Comparison of ENCODE assay signal across 8 cellular contexts in the genomic region with DNA sequence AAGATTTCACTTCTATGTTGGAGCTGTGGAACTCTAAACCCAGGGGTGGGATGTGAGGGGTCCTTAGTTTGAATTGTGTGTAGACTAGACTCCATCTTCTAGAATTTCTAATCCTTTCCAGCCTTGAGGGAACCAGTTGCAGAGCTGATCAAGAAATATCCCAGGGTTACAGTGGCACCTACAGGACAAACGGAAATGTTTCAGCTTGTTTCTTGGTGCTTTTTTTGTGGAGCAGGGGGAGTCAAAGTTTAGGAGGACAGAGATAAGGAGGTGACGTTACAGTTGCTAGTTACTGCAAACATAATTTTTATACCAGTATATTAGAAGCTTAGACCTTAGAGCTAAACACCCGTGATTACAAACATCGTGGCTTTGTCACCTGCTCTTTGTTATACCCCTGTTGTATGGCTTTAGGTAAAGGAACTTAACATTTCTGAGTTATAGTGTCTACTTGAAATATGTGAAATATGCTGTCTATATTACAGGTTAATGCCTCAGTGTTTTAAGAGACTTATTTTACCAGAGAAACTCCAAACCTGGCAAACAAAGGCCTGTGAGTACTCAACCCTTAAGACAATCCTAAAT.
A peak's percentile ranks its signal among the peaks of the same experiment; 100 is the strongest.
DNase-seq lines count a peak whose midpoint lies in the region; ATAC-seq, FAIRE-seq and TF ChIP-seq lines count a peak whose summit lies in the region.

No MANE protein-coding gene starts in this region.

- TF ChIP-seq CTCF in Calu3 (IDR thresholded peaks at IDR 0.05; ENCODE audit: unreplicated experiment), result no peak
- TF ChIP-seq CTCF in neural crest cell (conservative IDR thresholded peaks at IDR 0.05), result peak; percentile 69

- H3K27me3 Mint-ChIP-seq in Calu3 (ENCODE audit: unreplicated experiment) (no peaks in the 10 kb centered on the region), neural crest cell (ENCODE audit: low read depth) (no peaks in the 10 kb centered on the region), T-helper 17 cell (peaks cover 10% of the 10 kb centered on the region)

- intact Hi-C loops in Calu3 (cut with micrococcal nuclease; ENCODE audit: unreplicated experiment), result loop anchor here (1.0 kb wide), 1 partner anchor 177 kb away; no protein-coding TSS in a partner anchor

- FAIRE-seq in endometrium (lab: Jason Lieb, UNC), result peak; percentile 84

- no peak overlapping the region for H3K4me3 Mint-ChIP-seq in Calu3 (ENCODE audit: low read depth, unreplicated experiment)
- no peak overlapping the region for H3K4me3 Mint-ChIP-seq in neural crest cell
- no peak overlapping the region for H3K4me3 Mint-ChIP-seq in T-helper 17 cell

- H3K9me3 Mint-ChIP-seq in Calu3 (ENCODE audit: low read depth, unreplicated experiment) (no peaks in the 10 kb centered on the region), neural crest cell (no peaks in the 10 kb centered on the region)

- ATAC-seq in T-helper 17 cell (no peak), HG02852 (IDR thresholded peaks at IDR 0.05; ENCODE audit: unreplicated experiment) (no peak)

- H3K36me3 Mint-ChIP-seq in Calu3 (ENCODE audit: insufficient read depth, unreplicated experiment) (no peaks in the 10 kb centered on the region), neural crest cell (ENCODE audit: low read depth) (no peaks in the 10 kb centered on the region), T-helper 17 cell (ENCODE audit: low read depth) (no peaks in the 10 kb centered on the region)

- DNase-seq in Calu3, result peak; percentile 35
- DNase-seq in HEK293T (ENCODE audit: extremely low spot score), result peak; percentile 29
- DNase-seq in NOMO-1 treated with DMSO at 0.1 percent for 48 hours (lab: John Stamatoyannopoulos, UW; ENCODE audit: unreplicated experiment), result peak; percentile 61
- DNase-seq in neural crest cell (ENCODE audit: low read depth, low spot score), result peak; percentile 25
- DNase-seq in T-helper 17 cell, result no peak
- DNase-seq in central memory CD4-positive, alpha-beta T cell, result no peak

- POLR2A ChIA-PET in HEK293T (lab: Yijun Ruan, JAX), result interaction anchor here (1.5 kb wide), 1 partner anchor 177 kb away, joined by 3 read pairs; no protein-coding TSS in a partner anchor

- BruUV-seq in Calu3 (replicated peaks; lab: Mats Ljungman, UMichigan), result no TSS peak

- H3K9me3 ChIP-seq in T-helper 17 cell (ENCODE audit: control insufficient read depth, low read length, poor library complexity, severe bottlenecking), result no peaks in the 10 kb centered on the region

- no peak overlapping the region for H3K27ac Mint-ChIP-seq in Calu3 (ENCODE audit: unreplicated experiment)
- no peak overlapping the region for H3K27ac Mint-ChIP-seq in neural crest cell (ENCODE audit: unreplicated experiment)
- H3K27ac Mint-ChIP-seq in T-helper 17 cell, result no peak overlapping the region

- CTCF ChIA-PET in Calu3 (lab: Charles Lee), result interaction anchor here (0.5 to 2.0 kb wide), 11 partner anchors 85 to 1399 kb away, joined by 3 to 26 read pairs (median 5); no protein-coding TSS in a partner anchor
- CTCF ChIA-PET in HEK293T (lab: Yijun Ruan, JAX), result interaction anchor here (0.8 to 6.0 kb wide), 11 partner anchors 137 to 198 kb away, joined by 3 to 73 read pairs (median 3); no protein-coding TSS in a partner anchor

- no peaks in the 10 kb centered on the region for H3K4me1 Mint-ChIP-seq in Calu3 (ENCODE audit: low read depth, unreplicated experiment)
- H3K4me1 Mint-ChIP-seq in neural crest cell, result peaks cover 28% of the 10 kb centered on the region
- peaks cover 4% of the 10 kb centered on the region for H3K4me1 Mint-ChIP-seq in T-helper 17 cell

TF ChIP-seq in HEK293T, 16 proteins besides CTCF, POLR2A, EP300 and RAD21:
- TF ChIP-seq ARNT (IDR thresholded peaks at IDR 0.05), result no peak
- TF ChIP-seq HDGF (IDR thresholded peaks at IDR 0.05; ENCODE audit: borderline replicate concordance), result no peak
- no peak for TF ChIP-seq FOXA1 (IDR thresholded peaks at IDR 0.05)
- TF ChIP-seq NFRKB (IDR thresholded peaks at IDR 0.05), result no peak
- no peak for TF ChIP-seq TARDBP (IDR thresholded peaks at IDR 0.05)
- TF ChIP-seq ZNF384 (IDR thresholded peaks at IDR 0.05), result no peak
- no peak for TF ChIP-seq ELF4 (IDR thresholded peaks at IDR 0.05)
TF ChIP-seq in HEK293T: peak in this region for 0.

Comparison
In these comparisons a context has a peak if more than half of its experiments do, and no peak if none do; other contexts are left out.
1. DNase-seq: peak in Calu3 (single experiment), HEK293T (single experiment), NOMO-1 treated with DMSO at 0.1 percent for 48 hours (single experiment) and neural crest cell (single experiment); none in T-helper 17 cell (0 of 3) and central memory CD4-positive, alpha-beta T cell (single experiment).